In the genomic region with DNA sequence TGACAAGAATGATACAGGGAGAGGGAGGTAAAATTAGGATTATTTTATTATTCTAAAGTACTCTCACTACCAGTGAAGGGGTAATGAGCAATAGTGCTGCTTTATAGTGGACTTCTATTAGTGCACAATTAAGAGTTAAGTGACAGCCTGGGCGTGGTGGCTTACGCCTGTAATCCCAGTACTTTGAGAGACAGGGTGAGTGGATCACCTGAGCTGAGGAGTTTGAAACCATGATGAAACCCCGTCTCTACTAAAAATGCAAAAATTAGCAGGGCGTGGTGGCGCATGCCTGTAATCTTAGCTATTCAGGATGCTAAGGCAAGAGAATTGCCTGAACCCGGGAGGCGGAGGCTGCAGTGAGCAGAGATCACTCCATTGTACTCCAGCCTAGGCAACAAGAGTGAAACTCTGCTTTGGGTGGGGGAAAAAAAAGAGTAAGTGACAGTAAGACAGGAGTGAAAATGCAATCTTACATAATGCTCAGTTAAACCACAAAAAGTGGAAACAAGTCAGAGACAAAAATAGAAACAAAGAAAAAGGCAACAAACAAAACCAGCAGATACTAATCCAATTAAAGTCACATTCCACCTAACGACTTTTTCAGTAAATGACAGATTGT, we compare ENCODE assay signal across 20 cellular contexts.
DNase-seq lines count a peak whose midpoint lies in the region; ATAC-seq, FAIRE-seq and TF ChIP-seq lines count a peak whose summit lies in the region.
"Had no signal": no experiment of that assay in that cellular context is flagged by ENCODE, and none has a peak within 500 bp of the region (broad histone marks: within the 10 kb centered on the region; RNA-seq: fewer than 3 reads in every experiment).

No MANE protein-coding gene starts in this region.

- BruUV-seq in endothelial cell of umbilical vein (replicated peaks; lab: Mats Ljungman, UMichigan), result no TSS peak

- TF ChIP-seq CTCF in endothelial cell of umbilical vein (IDR thresholded peaks at IDR 0.05; ENCODE audit: extremely low read depth in 1 of 2, insufficient read depth in 1 of 2, low read depth in 1 of 2, low read length in 2 of 2) (no peak), osteoblast (IDR thresholded peaks at IDR 0.05; ENCODE audit: extremely low read depth, low read depth, low read length) (no peak)

- DNase-seq in T-helper 1 cell, result no peak
- DNase-seq in endothelial cell of umbilical vein (ENCODE audit: low read depth, low spot score), result no peak
- no peak for DNase-seq in osteoblast (ENCODE audit: insufficient read length, low spot score, missing footprints)
- DNase-seq: 8988T; CD4-positive, alpha-beta memory T cell; cerebellar nuclear complex; EL; midbrain; NCI-H187; NCI-H69; pancreas; RPMI8226 had no signal

- H2AFZ ChIP-seq in endothelial cell of umbilical vein (ENCODE audit: low read depth, low read length) (no peak overlapping the region), osteoblast (ENCODE audit: low read length) (no peak overlapping the region)

- H3K27ac Mint-ChIP-seq in T-helper 1 cell treated with Interleukin-12 subunit alpha and Interleukin-12 subunit beta and Interleukin-4 antibody, amounts not matched to agents 30 μg/mL and 1 μg/mL, for 36 hours, result peak overlapping the region; percentile 67

- H3K4me1 ChIP-seq in endothelial cell of umbilical vein (ENCODE audit: control insufficient read depth, extremely low read depth, insufficient read depth, low read length) (no peaks in the 10 kb centered on the region), osteoblast (ENCODE audit: insufficient read depth, low read length) (no peaks in the 10 kb centered on the region)
- H3K4me1 ChIP-seq: pancreas had no signal

- no peaks in the 10 kb centered on the region for H3K27me3 Mint-ChIP-seq in T-helper 1 cell treated with Interleukin-12 subunit alpha and Interleukin-12 subunit beta and Interleukin-4 antibody, amounts not matched to agents 30 μg/mL and 1 μg/mL, for 36 hours (ENCODE audit: low read depth)
- H3K27me3 Mint-ChIP-seq: CD4-positive, alpha-beta memory T cell had no signal

- no peaks in the 10 kb centered on the region for H3K79me2 ChIP-seq in endothelial cell of umbilical vein (ENCODE audit: control insufficient read depth, insufficient read depth, low read length)
- H3K79me2 ChIP-seq in osteoblast (ENCODE audit: insufficient read depth, low read length), result no peaks in the 10 kb centered on the region

- ATAC-seq in GM21447 (IDR thresholded peaks at IDR 0.05; ENCODE audit: unreplicated experiment) (peak; percentile 78), HG03565 (IDR thresholded peaks at IDR 0.05; ENCODE audit: unreplicated experiment) (peak; percentile 83), GM19324 (IDR thresholded peaks at IDR 0.05; ENCODE audit: low FRiP score, unreplicated experiment) (no peak), GM18511 (IDR thresholded peaks at IDR 0.05; ENCODE audit: unreplicated experiment) (no peak)
- ATAC-seq: pancreas had no signal

- dilution Hi-C loops in endothelial cell of umbilical vein (cut with MboI; ENCODE audit: extremely low pct_ligation_motif_present, low sequenced_read_pairs), result no loop called here

- H3K4me2 ChIP-seq in endothelial cell of umbilical vein (ENCODE audit: insufficient read depth, low read length) (no peak overlapping the region), osteoblast (ENCODE audit: insufficient read depth, low read length) (no peak overlapping the region)
- H3K4me2 ChIP-seq: KMS-11 had no signal

- H3K4me3 ChIP-seq in endothelial cell of umbilical vein (replicated peaks in 1 of 3; ENCODE audit: insufficient read depth in 1 of 3, low read depth in 1 of 3, low read length in 3 of 3), result no peak overlapping the region
- H3K4me3 ChIP-seq in osteoblast (ENCODE audit: insufficient read depth, low read length), result no peak overlapping the region
- H3K4me3 ChIP-seq: pancreas had no signal

- no peaks in the 10 kb centered on the region for H3K9me1 ChIP-seq in endothelial cell of umbilical vein (replicated peaks; ENCODE audit: control insufficient read depth, extremely low read depth, insufficient read depth, low read length)

- H4K20me1 ChIP-seq in endothelial cell of umbilical vein (replicated peaks; ENCODE audit: control insufficient read depth, extremely low read depth, insufficient read depth, low read length), result no peaks in the 10 kb centered on the region
- H4K20me1 ChIP-seq in osteoblast (ENCODE audit: insufficient read depth, low read length), result no peaks in the 10 kb centered on the region

- intact Hi-C loops in endothelial cell of umbilical vein (cut with micrococcal nuclease), result loop anchor here (1.0 kb wide), 1 partner anchor 31 kb away; no protein-coding TSS in a partner anchor

- no peak for TF ChIP-seq POLR2A in endothelial cell of umbilical vein (IDR thresholded peaks at IDR 0.05; ENCODE audit: low read depth, low read length)

- peaks cover 12% of the 10 kb centered on the region for H3K36me3 Mint-ChIP-seq in T-helper 1 cell treated with Interleukin-12 subunit alpha and Interleukin-12 subunit beta and Interleukin-4 antibody, amounts not matched to agents 30 μg/mL and 1 μg/mL, for 36 hours (ENCODE audit: low read depth)

- CTCF ChIA-PET in endothelial cell of umbilical vein (lab: Charles Lee), result no interaction called here

- peak overlapping the region; percentile 15 for H3K4me3 Mint-ChIP-seq in T-helper 1 cell treated with Interleukin-12 subunit alpha and Interleukin-12 subunit beta and Interleukin-4 antibody, amounts not matched to agents 30 μg/mL and 1 μg/mL, for 36 hours

- H3K9me3 Mint-ChIP-seq in T-helper 1 cell treated with Interleukin-12 subunit alpha and Interleukin-12 subunit beta and Interleukin-4 antibody, amounts not matched to agents 30 μg/mL and 1 μg/mL, for 36 hours, result no peaks in the 10 kb centered on the region
- H3K9me3 Mint-ChIP-seq: CD4-positive, alpha-beta memory T cell had no signal

- peak; percentile 59 for FAIRE-seq in endothelial cell of umbilical vein (lab: Jason Lieb, UNC)
- FAIRE-seq: keratinocyte, pancreas had no signal

- H3K27ac ChIP-seq in endothelial cell of umbilical vein (ENCODE audit: insufficient read depth, low read depth, low read length) (no peak overlapping the region), osteoblast (ENCODE audit: low read depth, low read length) (no peak overlapping the region)
- H3K27ac ChIP-seq: epithelial cell of prostate, KMS-11, pancreas had no signal

- POLR2A ChIA-PET in endothelial cell of umbilical vein (lab: Charles Lee), result no interaction called here

- H3K9me3 ChIP-seq in endothelial cell of umbilical vein (replicated peaks; ENCODE audit: control insufficient read depth, insufficient read depth, low read length) (no peaks in the 10 kb centered on the region), osteoblast (ENCODE audit: low read depth, low read length) (no peaks in the 10 kb centered on the region)
- H3K9me3 ChIP-seq: pancreas had no signal

- H3K9ac ChIP-seq in endothelial cell of umbilical vein (replicated peaks; ENCODE audit: extremely low read depth, insufficient read depth, low read length), result no peak overlapping the region
- H3K9ac ChIP-seq: KMS-11 had no signal

- no peaks in the 10 kb centered on the region for H3K36me3 ChIP-seq in endothelial cell of umbilical vein (ENCODE audit: control insufficient read depth in 2 of 2, extremely low read depth in 1 of 2, insufficient read depth in 2 of 2, low read length in 2 of 2)
- H3K36me3 ChIP-seq in osteoblast (ENCODE audit: insufficient read depth, low read length), result no peaks in the 10 kb centered on the region
- H3K36me3 ChIP-seq: pancreas had no signal

- H3K27me3 ChIP-seq in endothelial cell of umbilical vein (ENCODE audit: control insufficient read depth in 2 of 2, insufficient read depth in 2 of 2, low read length in 2 of 2) (no peaks in the 10 kb centered on the region), osteoblast (ENCODE audit: insufficient read depth, low read length) (no peaks in the 10 kb centered on the region)
- H3K27me3 ChIP-seq: pancreas had no signal

- peaks cover 16% of the 10 kb centered on the region for H3K4me1 Mint-ChIP-seq in T-helper 1 cell treated with Interleukin-12 subunit alpha and Interleukin-12 subunit beta and Interleukin-4 antibody, amounts not matched to agents 30 μg/mL and 1 μg/mL, for 36 hours (ENCODE audit: low read depth)

TF ChIP-seq in endothelial cell of umbilical vein, 7 proteins besides CTCF, POLR2A, EP300 and RAD21:
- TF ChIP-seq MAX (IDR thresholded peaks at IDR 0.05; ENCODE audit: insufficient read depth, insufficient read length) (no peak), GATA2 (IDR thresholded peaks at IDR 0.05; ENCODE audit: insufficient read depth, insufficient read length, low read depth, low read length) (no peak), EZH2 (IDR thresholded peaks at IDR 0.05; ENCODE audit: borderline replicate concordance, low read depth, low read length, severe bottlenecking) (no peak), MYC (IDR thresholded peaks at IDR 0.05; ENCODE audit: low read depth, low read length) (no peak), JUN (IDR thresholded peaks at IDR 0.05; ENCODE audit: borderline replicate concordance, insufficient read depth, insufficient read length, low read depth) (no peak), POLR2AphosphoS5 (IDR thresholded peaks at IDR 0.05; ENCODE audit: insufficient read depth, low read depth, low read length) (no peak), FOS (IDR thresholded peaks at IDR 0.05; ENCODE audit: borderline replicate concordance, insufficient read depth, low read length) (no peak)

Comparison
In these comparisons a context has a peak if more than half of its experiments do, and no peak if none do; other contexts are left out.
1. ATAC-seq: peak in GM21447 (single experiment) and HG03565 (single experiment); none in GM19324 (single experiment) and GM18511 (single experiment).